1 cellular context compared by ENCODE assay signal in genomic region chr7:35036361-35037171, GRCh38.
A peak's percentile ranks its signal among the peaks of the same experiment; 100 is the strongest.
TF ChIP-seq lines count a peak whose summit lies in the region.

No MANE protein-coding gene starts in this region.

TF ChIP-seq in HepG2, 621 proteins besides CTCF, POLR2A, EP300 and RAD21 (continued from another document and continues in another):
- TF ChIP-seq RFXAP (CRISPR knock-in tag; IDR thresholded peaks at IDR 0.05; ENCODE audit: borderline replicate concordance) (no peak), NFKBIZ (CRISPR knock-in tag; IDR thresholded peaks at IDR 0.05) (no peak), MLXIP (CRISPR knock-in tag; IDR thresholded peaks at IDR 0.05; ENCODE audit: borderline replicate concordance) (no peak), EED (CRISPR knock-in tag; IDR thresholded peaks at IDR 0.05) (no peak), HNRNPK (IDR thresholded peaks at IDR 0.05; ENCODE audit: low read depth, low read length, poor library complexity, severe bottlenecking) (peak; percentile 78), TSC22D2 (CRISPR knock-in tag; IDR thresholded peaks at IDR 0.05; ENCODE audit: borderline replicate concordance) (no peak), ZBTB10 (CRISPR knock-in tag; IDR thresholded peaks at IDR 0.05; ENCODE audit: borderline replicate concordance) (no peak), ZNF225 (CRISPR knock-in tag; IDR thresholded peaks at IDR 0.05) (no peak), ZNF318 (CRISPR knock-in tag; IDR thresholded peaks at IDR 0.05) (no peak), ZNF574 (CRISPR knock-in tag; IDR thresholded peaks at IDR 0.05) (no peak), FOXO1 (CRISPR knock-in tag; IDR thresholded peaks at IDR 0.05) (no peak), ZNF710 (CRISPR knock-in tag; IDR thresholded peaks at IDR 0.05; ENCODE audit: borderline replicate concordance) (no peak), SIN3A (IDR thresholded peaks at IDR 0.05; ENCODE audit: borderline replicate concordance, low read depth, low read length) (peak; percentile 32; the same call in 1 of the 2 replicates), THAP11 (CRISPR knock-in tag; IDR thresholded peaks at IDR 0.05) (no peak), YEATS2 (CRISPR knock-in tag; IDR thresholded peaks at IDR 0.05; ENCODE audit: borderline replicate concordance) (no peak), ZNF142 (CRISPR knock-in tag; IDR thresholded peaks at IDR 0.05) (no peak), CENPT (CRISPR knock-in tag; IDR thresholded peaks at IDR 0.05; ENCODE audit: low read depth) (no peak), NCOA2 (CRISPR knock-in tag; IDR thresholded peaks at IDR 0.05) (no peak), ZSCAN25 (CRISPR knock-in tag; IDR thresholded peaks at IDR 0.05) (0 out of 2 replicates have a peak, but pooled peaks have one; percentile 26), KLF11 (CRISPR knock-in tag; IDR thresholded peaks at IDR 0.05) (no peak), ZNF629 (CRISPR knock-in tag; conservative IDR thresholded peaks at IDR 0.05) (no peak), FUBP1 (CRISPR knock-in tag; IDR thresholded peaks at IDR 0.05; ENCODE audit: borderline replicate concordance) (no peak), ZNF24 (IDR thresholded peaks at IDR 0.05) (no peak), YEATS4 (CRISPR knock-in tag; IDR thresholded peaks at IDR 0.05; ENCODE audit: borderline replicate concordance) (peak; percentile 40; the same call in 1 of the 2 replicates)
